In genomic region chr13:112892759-112893569, GRCh38 we compare ENCODE assay signal across 11 cellular contexts.
A peak's percentile ranks its signal among the peaks of the same experiment; 100 is the strongest.
DNase-seq lines count a peak whose midpoint lies in the region; ATAC-seq lines count a peak whose summit lies in the region.
"Had no signal": no experiment of that assay in that cellular context is flagged by ENCODE, and none has a peak within 500 bp of the region (broad histone marks: within the 10 kb centered on the region; RNA-seq: fewer than 3 reads in every experiment).

No MANE protein-coding gene starts in this region.

- peaks cover 4% of the 10 kb centered on the region for H3K4me1 Mint-ChIP-seq in activated naive CD4-positive, alpha-beta T cell treated with anti-CD3 and anti-CD28 coated beads, Interleukin-2, amount 10 ng/mL, durations not matched to agents 7 days and 5 days
- H3K4me1 Mint-ChIP-seq in stimulated activated effector memory CD8-positive, alpha-beta T cell treated with anti-CD3 and anti-CD28 coated beads, Interleukin-12 subunit alpha, Interleukin-12 subunit beta, amount 100 ng/mL, for 72 hours: peaks cover 15% of the 10 kb centered on the region

- no peak for ATAC-seq in stimulated activated effector memory CD8-positive, alpha-beta T cell treated with anti-CD3 and anti-CD28 coated beads, Interleukin-12 subunit alpha, Interleukin-12 subunit beta, amount 100 ng/mL, for 72 hours
- no peak for ATAC-seq in HG02678 (IDR thresholded peaks at IDR 0.05; ENCODE audit: unreplicated experiment)

- peaks cover 74% of the 10 kb centered on the region for H3K27me3 Mint-ChIP-seq in activated naive CD4-positive, alpha-beta T cell treated with anti-CD3 and anti-CD28 coated beads, Interleukin-2, amount 10 ng/mL, durations not matched to agents 7 days and 5 days

- H3K9me3 ChIP-seq in iPS-20b (ENCODE audit: insufficient read depth, low read depth, low read length): no peaks in the 10 kb centered on the region
- H3K9me3 ChIP-seq in HAP-1: no peaks in the 10 kb centered on the region
- H3K9me3 ChIP-seq: prostate gland had no signal

- peaks cover 26% of the 10 kb centered on the region for H3K4me1 ChIP-seq in iPS-20b (ENCODE audit: insufficient read depth, low read length)
- H3K4me1 ChIP-seq in HAP-1: peaks cover 5% of the 10 kb centered on the region; the same call in 1 of the 2 replicates

- CTCF ChIA-PET in activated naive CD4-positive, alpha-beta T cell treated with anti-CD3 and anti-CD28 coated beads, Interleukin-2, amount 10 ng/mL, durations not matched to agents 7 days and 5 days (lab: Charles Lee): interaction anchor here (0.6 to 1.2 kb wide), 2 partner anchors 18 to 498 kb away, joined by 3 read pairs; no protein-coding TSS in a partner anchor

- no peaks in the 10 kb centered on the region for H3K9me3 Mint-ChIP-seq in activated naive CD4-positive, alpha-beta T cell treated with anti-CD3 and anti-CD28 coated beads, Interleukin-2, amount 10 ng/mL, durations not matched to agents 7 days and 5 days
- H3K9me3 Mint-ChIP-seq in stimulated activated effector memory CD8-positive, alpha-beta T cell treated with anti-CD3 and anti-CD28 coated beads, Interleukin-12 subunit alpha, Interleukin-12 subunit beta, amount 100 ng/mL, for 72 hours: no peaks in the 10 kb centered on the region

- no peak overlapping the region for H3K4me3 Mint-ChIP-seq in activated naive CD4-positive, alpha-beta T cell treated with anti-CD3 and anti-CD28 coated beads, Interleukin-2, amount 10 ng/mL, durations not matched to agents 7 days and 5 days
- H3K4me3 Mint-ChIP-seq in stimulated activated effector memory CD8-positive, alpha-beta T cell treated with anti-CD3 and anti-CD28 coated beads, Interleukin-12 subunit alpha, Interleukin-12 subunit beta, amount 100 ng/mL, for 72 hours: peak overlapping the region; percentile 27

- H3K27ac Mint-ChIP-seq in activated naive CD4-positive, alpha-beta T cell treated with anti-CD3 and anti-CD28 coated beads, Interleukin-2, amount 10 ng/mL, durations not matched to agents 7 days and 5 days: no peak overlapping the region
- H3K27ac Mint-ChIP-seq in stimulated activated effector memory CD8-positive, alpha-beta T cell treated with anti-CD3 and anti-CD28 coated beads, Interleukin-12 subunit alpha, Interleukin-12 subunit beta, amount 100 ng/mL, for 72 hours: no peak overlapping the region

- peak overlapping the region; percentile 65; the same call in 1 of the 2 replicates for H3K9ac ChIP-seq in iPS-20b (ENCODE audit: low read depth, low read length)

- peaks cover 71% of the 10 kb centered on the region for H3K27me3 ChIP-seq in iPS-20b (ENCODE audit: insufficient read depth, low read length)
- H3K27me3 ChIP-seq in HAP-1 (ENCODE audit: low read depth): no peaks in the 10 kb centered on the region

- peak overlapping the region; percentile 1 for H3K27ac ChIP-seq in iPS-20b (ENCODE audit: low read length)
- H3K27ac ChIP-seq: prostate gland had no signal

- in situ Hi-C loops in HAP-1 (cut with MboI; ENCODE audit: low sequenced_read_pairs): no loop called here

- peak; percentile 5 for DNase-seq in activated naive CD4-positive, alpha-beta T cell treated with anti-CD3 and anti-CD28 coated beads, Interleukin-2, amount 50 U/mL, for 16 hours
- DNase-seq in activated naive CD4-positive, alpha-beta T cell treated with anti-CD3 and anti-CD28 coated beads, Interleukin-2, amount 10 ng/mL, durations not matched to agents 7 days and 5 days: no peak
- DNase-seq in NCI-H526 (lab: John Stamatoyannopoulos, UW) (peak; percentile 31 to 75), HAP-1 (ENCODE audit: low spot score in 2 of 2) (no peak), AG20443 (ENCODE audit: low spot score) (no peak)
- DNase-seq in stimulated activated effector memory CD8-positive, alpha-beta T cell treated with anti-CD3 and anti-CD28 coated beads, Interleukin-12 subunit alpha, Interleukin-12 subunit beta, amount 100 ng/mL, for 72 hours (ENCODE audit: low spot score in 2 of 2): no peak
- DNase-seq: activated CD4-positive, alpha-beta T cell treated with anti-CD3 and anti-CD28 coated beads, Interleukin-2, amount 50 U/mL, for 1 hour; MM.1S had no signal

- H3K4me3 ChIP-seq in iPS-20b (ENCODE audit: low read length) (peak overlapping the region; percentile 66; the same call in 1 of the 2 replicates), HAP-1 (no peak overlapping the region)

- H3K36me3 ChIP-seq in iPS-20b (ENCODE audit: insufficient read depth, low read depth, low read length) (no peaks in the 10 kb centered on the region), HAP-1 (replicated peaks) (no peaks in the 10 kb centered on the region)
- H3K36me3 ChIP-seq: prostate gland had no signal

- H3K36me3 Mint-ChIP-seq in activated naive CD4-positive, alpha-beta T cell treated with anti-CD3 and anti-CD28 coated beads, Interleukin-2, amount 10 ng/mL, durations not matched to agents 7 days and 5 days: no peaks in the 10 kb centered on the region
- no peaks in the 10 kb centered on the region for H3K36me3 Mint-ChIP-seq in stimulated activated effector memory CD8-positive, alpha-beta T cell treated with anti-CD3 and anti-CD28 coated beads, Interleukin-12 subunit alpha, Interleukin-12 subunit beta, amount 100 ng/mL, for 72 hours

Comparison
In these comparisons a context has a peak if more than half of its experiments do, and no peak if none do; other contexts are left out.
1. DNase-seq: peak in activated naive CD4-positive, alpha-beta T cell treated with anti-CD3 and anti-CD28 coated beads, Interleukin-2, amount 50 U/mL, for 16 hours (single experiment) and NCI-H526 (2 of 2); none in activated naive CD4-positive, alpha-beta T cell treated with anti-CD3 and anti-CD28 coated beads, Interleukin-2, amount 10 ng/mL, durations not matched to agents 7 days and 5 days (single experiment), stimulated activated effector memory CD8-positive, alpha-beta T cell treated with anti-CD3 and anti-CD28 coated beads, Interleukin-12 subunit alpha, Interleukin-12 subunit beta, amount 100 ng/mL, for 72 hours (0 of 2), HAP-1 (0 of 2) and AG20443 (single experiment).